In the genomic region with DNA sequence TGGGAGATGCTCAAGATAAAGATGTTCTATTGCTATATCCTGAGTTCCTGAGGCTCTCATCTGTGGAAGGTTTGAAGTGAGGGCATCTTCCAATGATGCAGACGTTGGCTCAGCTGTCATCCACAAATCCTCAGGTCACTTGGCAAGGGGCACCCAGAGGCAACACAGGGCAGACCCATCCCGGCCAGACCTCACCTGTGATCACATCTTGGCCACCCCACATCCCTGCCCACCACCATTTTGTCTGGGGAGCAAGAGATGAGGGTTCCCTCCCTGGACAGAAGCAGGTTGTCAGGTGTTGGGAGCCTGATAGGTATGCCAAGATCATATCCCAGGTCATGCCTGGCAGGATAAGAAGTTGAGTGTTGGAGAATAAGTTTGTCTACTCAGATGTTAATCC, we compare ENCODE assay signal across 22 cellular contexts.
"Had no signal": no experiment of that assay in that cellular context is flagged by ENCODE, and none has a peak within 500 bp of the region (broad histone marks: within the 10 kb centered on the region; RNA-seq: fewer than 3 reads in every experiment).

No MANE protein-coding gene starts in this region.

- H3K36me3 ChIP-seq: MG63 had no signal

- H3K4me2 ChIP-seq: SK-N-SH had no signal

- H3K4me3 ChIP-seq: MG63 had no signal

- ATAC-seq: HepG2 had no signal

- H3K9me2 ChIP-seq: SK-N-SH had no signal

- DNase-seq: IMR-90, Karpas-422, KG1, MG63, NCI-H1092, NCI-H1105 treated with DMSO at 0.1 percent for 48 hours, NCI-H1417 treated with DMSO at 0.1 percent for 48 hours, NCI-H146, NCI-H1694 treated with DMSO at 0.1 percent for 48 hours, NCI-H1930, NCI-H2081, NCI-H2107, NCI-H226, NCI-H446, NCI-H510A, NCI-H524 treated with DMSO at 0.1 percent for 48 hours, NCI-H69, NCI-H774, SHP77, SK-N-SH had no signal

- H3K9me3 ChIP-seq: MG63 had no signal

- H3K27me3 ChIP-seq: MG63 had no signal

- H3K27ac ChIP-seq: RWPE1 had no signal
